11 cellular contexts compared by ENCODE assay signal in genomic region chr19:33514885-33515485, GRCh38. TPM values are rescaled to one million over a fixed set of nuclear protein-coding genes. Genes with fewer than 3 reads are reported as not detected.
DNase-seq lines count a peak whose midpoint lies in the region; ATAC-seq lines count a peak whose summit lies in the region.
"Had no signal": no experiment of that assay in that cellular context is flagged by ENCODE, and none has a peak within 500 bp of the region (broad histone marks: within the 10 kb centered on the region; RNA-seq: fewer than 3 reads in every experiment).

No MANE protein-coding gene starts in this region.

- peaks cover 49% of the 10 kb centered on the region for H3K36me3 Mint-ChIP-seq in dendritic cell treated with granulocyte-macrophage colony-stimulating factor and Interleukin-4, amounts not matched to agents 40 ng/mL and 50 ng/mL, for 4 days (ENCODE audit: low read depth)

- intact Hi-C loops in dendritic cell treated with granulocyte-macrophage colony-stimulating factor and Interleukin-4, amounts not matched to agents 40 ng/mL and 50 ng/mL, for 4 days (cut with micrococcal nuclease): no loop called here

- no peak for ATAC-seq in HG02759 (IDR thresholded peaks at IDR 0.05; ENCODE audit: unreplicated experiment)
- no peak for ATAC-seq in GM21447 (IDR thresholded peaks at IDR 0.05; ENCODE audit: unreplicated experiment)

- H3K4me3 Mint-ChIP-seq in dendritic cell treated with granulocyte-macrophage colony-stimulating factor and Interleukin-4, amounts not matched to agents 40 ng/mL and 50 ng/mL, for 4 days: no peak overlapping the region
- H3K4me3 Mint-ChIP-seq: activated T-cell treated with anti-CD3 and anti-CD28 coated beads, Interleukin-2, amount 50 U/mL, for 72 hours had no signal

- DNase-seq in AG20443 (ENCODE audit: low spot score) (peak; percentile 30), LHCN-M2 (ENCODE audit: low read depth) (peak; percentile 83), myocyte (ENCODE audit: low read depth) (peak; percentile 94), NCI-H1092 treated with DMSO at 0.1 percent for 48 hours (lab: John Stamatoyannopoulos, UW) (no peak), NCI-H2171 (lab: John Stamatoyannopoulos, UW) (no peak)
- DNase-seq: activated T-cell treated with anti-CD3 and anti-CD28 coated beads, Interleukin-2, amount 50 U/mL, for 72 hours; mesendoderm had no signal

- peak overlapping the region; percentile 68 for H3K27ac Mint-ChIP-seq in dendritic cell treated with granulocyte-macrophage colony-stimulating factor and Interleukin-4, amounts not matched to agents 40 ng/mL and 50 ng/mL, for 4 days
- H3K27ac Mint-ChIP-seq: activated T-cell treated with anti-CD3 and anti-CD28 coated beads, Interleukin-2, amount 50 U/mL, for 72 hours had no signal

- no peaks in the 10 kb centered on the region for H3K27me3 Mint-ChIP-seq in dendritic cell treated with granulocyte-macrophage colony-stimulating factor and Interleukin-4, amounts not matched to agents 40 ng/mL and 50 ng/mL, for 4 days
- H3K27me3 Mint-ChIP-seq: CD4-positive, CD25-positive, alpha-beta regulatory T cell had no signal

- H3K9me3 Mint-ChIP-seq in dendritic cell treated with granulocyte-macrophage colony-stimulating factor and Interleukin-4, amounts not matched to agents 40 ng/mL and 50 ng/mL, for 4 days: no peaks in the 10 kb centered on the region
- H3K9me3 Mint-ChIP-seq: activated T-cell treated with anti-CD3 and anti-CD28 coated beads, Interleukin-2, amount 50 U/mL, for 72 hours; CD4-positive, CD25-positive, alpha-beta regulatory T cell had no signal

- H3K4me1 Mint-ChIP-seq in dendritic cell treated with granulocyte-macrophage colony-stimulating factor and Interleukin-4, amounts not matched to agents 40 ng/mL and 50 ng/mL, for 4 days (ENCODE audit: low read depth): peaks cover 50% of the 10 kb centered on the region

RNA-seq across cellular contexts. Expression of gene PEPD, which starts 6.6 kb away (rescaled TPM):
- total RNA-seq in LHCN-M2 (2014; rRNA removed): 58.5 and 74.5 TPM in 2 replicates
- 89.7 TPM for polyA plus RNA-seq in LHCN-M2 (2012)
- total RNA-seq in myocyte: 67.1 and 68.2 TPM in 2 replicates
- polyA plus RNA-seq in myocyte (2012): 74.6 TPM

Comparison
In these comparisons a context has a peak if more than half of its experiments do, and no peak if none do; other contexts are left out.
1. DNase-seq: peak in AG20443 (single experiment), LHCN-M2 (single experiment) and myocyte (single experiment); none in NCI-H1092 treated with DMSO at 0.1 percent for 48 hours (single experiment) and NCI-H2171 (single experiment).